ENCODE assay signal across 15 cellular contexts in genomic region chr9:99103054-99103453, GRCh38. TPM values are rescaled to one million over a fixed set of nuclear protein-coding genes. Genes with fewer than 3 reads are reported as not detected.
DNase-seq lines count a peak whose midpoint lies in the region; ATAC-seq and TF ChIP-seq lines count a peak whose summit lies in the region.
"Had no signal": no experiment of that assay in that cellular context is flagged by ENCODE, and none has a peak within 500 bp of the region (broad histone marks: within the 10 kb centered on the region; RNA-seq: fewer than 3 reads in every experiment).

No MANE protein-coding gene starts in this region.

- no peak for ATAC-seq in T-helper 17 cell
- no peak for ATAC-seq in gastrocnemius medialis
- ATAC-seq in GM18505 (IDR thresholded peaks at IDR 0.05; ENCODE audit: unreplicated experiment): no peak
- ATAC-seq in HG03354 (IDR thresholded peaks at IDR 0.05; ENCODE audit: poor library complexity, severe bottlenecking, unreplicated experiment): no peak
- ATAC-seq: left cardiac atrium had no signal

- no peak overlapping the region for H3K27ac ChIP-seq in CD8-positive, alpha-beta memory T cell (ENCODE audit: low read depth, low read length)
- H3K27ac ChIP-seq in hepatocyte: peak overlapping the region; percentile 86
- H3K27ac ChIP-seq in gastrocnemius medialis: peak overlapping the region in 3 of 4 donors; percentile 88 to 90 (median 88)

- no peaks in the 10 kb centered on the region for H3K9me2 ChIP-seq in hepatocyte (replicated peaks; ENCODE audit: insufficient read depth)
- H3K9me2 ChIP-seq: SK-N-SH had no signal

- H3K27me3 ChIP-seq in CD8-positive, alpha-beta memory T cell (ENCODE audit: insufficient read depth, low read length, poor library complexity, severe bottlenecking): no peaks in the 10 kb centered on the region
- no peaks in the 10 kb centered on the region for H3K27me3 ChIP-seq in hepatocyte
- no peaks in the 10 kb centered on the region for H3K27me3 ChIP-seq in gastrocnemius medialis

- peaks cover 26% of the 10 kb centered on the region for H3K79me2 ChIP-seq in hepatocyte

- POLR2A ChIA-PET in CD8-positive, alpha-beta memory T cell (lab: Charles Lee): interaction anchor here (2.2 to 5.5 kb wide), 2 partner anchors 17 to 45 kb away, joined by 13 to 29 read pairs; no protein-coding TSS in a partner anchor

- in situ Hi-C loops in gastrocnemius medialis (cut with MboI; ENCODE audit: low sequenced_read_pairs in 4 of 4): no loop called here

- peak overlapping the region in 5 of 7 donors; percentile 35 to 93 (median 84) for H3K4me3 Mint-ChIP-seq in CD8-positive, alpha-beta memory T cell
- no peak overlapping the region for H3K4me3 Mint-ChIP-seq in T-helper 17 cell

- TF ChIP-seq CTCF in hepatocyte (IDR thresholded peaks at IDR 0.05; ENCODE audit: poor library complexity) (no peak), gastrocnemius medialis (IDR thresholded peaks at IDR 0.05 in 4 of 5, conservative IDR thresholded peaks at IDR 0.05 in 1 of 5) (no peak)

- H3K4me1 Mint-ChIP-seq in CD8-positive, alpha-beta memory T cell: peaks cover 67 to 72% (median 71%) of the 10 kb centered on the region in 3 donors
- peaks cover 31% of the 10 kb centered on the region for H3K4me1 Mint-ChIP-seq in T-helper 17 cell

- peaks cover 0 to 6% (median 3%) of the 10 kb centered on the region in 5 donors for H3K9me3 Mint-ChIP-seq in CD8-positive, alpha-beta memory T cell

- peaks cover 29% of the 10 kb centered on the region for H3K4me1 ChIP-seq in CD8-positive, alpha-beta memory T cell (ENCODE audit: insufficient read depth, low read length)
- H3K4me1 ChIP-seq in hepatocyte (ENCODE audit: insufficient read depth): peaks cover 13% of the 10 kb centered on the region
- H3K4me1 ChIP-seq in gastrocnemius medialis: peaks cover 29 to 34% of the 10 kb centered on the region in 2 donors

- H2AFZ ChIP-seq in hepatocyte: peak overlapping the region; percentile 33

- CTCF ChIA-PET in CD8-positive, alpha-beta memory T cell (lab: Charles Lee): interaction anchor here (1.2 to 6.1 kb wide), 11 partner anchors 10 to 102 kb away, joined by 3 to 39 read pairs (median 10); no protein-coding TSS in a partner anchor

- peak overlapping the region; percentile 91 for H3K4me2 ChIP-seq in hepatocyte
- H3K4me2 ChIP-seq: SK-N-SH had no signal

- intact Hi-C loops in gastrocnemius medialis (cut with DNase I; ENCODE audit: low total_unique reads): loop anchor here (10.0 kb wide), 3 partner anchors 252 to 712 kb away; partner anchors contain the start of gene ANKS6

- no peaks in the 10 kb centered on the region for H3K27me3 Mint-ChIP-seq in CD8-positive, alpha-beta memory T cell
- no peaks in the 10 kb centered on the region for H3K27me3 Mint-ChIP-seq in T-helper 17 cell

- TF ChIP-seq POLR2A in gastrocnemius medialis (IDR thresholded peaks at IDR 0.05) (no peak), GM18505 (IDR thresholded peaks at IDR 0.05; ENCODE audit: borderline replicate concordance, extremely low read depth, insufficient read depth, insufficient read length) (no peak)

- H3K36me3 Mint-ChIP-seq in CD8-positive, alpha-beta memory T cell: peaks cover 0 to 6% (median 0%) of the 10 kb centered on the region in 3 donors
- H3K36me3 Mint-ChIP-seq in T-helper 17 cell (ENCODE audit: low read depth): no peaks in the 10 kb centered on the region

- H3K4me3 ChIP-seq in CD8-positive, alpha-beta memory T cell (ENCODE audit: low read length): no peak overlapping the region
- H3K4me3 ChIP-seq in hepatocyte: no peak overlapping the region
- no peak overlapping the region for H3K4me3 ChIP-seq in gastrocnemius medialis

- H3K27ac Mint-ChIP-seq in CD8-positive, alpha-beta memory T cell: peak overlapping the region in 3 of 8 donors; percentile 41 to 79 (median 50)
- peak overlapping the region; percentile 94 for H3K27ac Mint-ChIP-seq in T-helper 17 cell

- H3K9me3 ChIP-seq in CD8-positive, alpha-beta memory T cell (ENCODE audit: low read length): no peaks in the 10 kb centered on the region
- H3K9me3 ChIP-seq in T-helper 17 cell (ENCODE audit: control insufficient read depth, low read length, poor library complexity, severe bottlenecking) (no peaks in the 10 kb centered on the region), hepatocyte (ENCODE audit: low read depth) (no peaks in the 10 kb centered on the region), gastrocnemius medialis (no peaks in the 10 kb centered on the region)
- H3K9me3 ChIP-seq: SK-N-SH had no signal

- H3K36me3 ChIP-seq in CD8-positive, alpha-beta memory T cell (ENCODE audit: insufficient read depth, low read length): no peaks in the 10 kb centered on the region
- H3K36me3 ChIP-seq in hepatocyte (replicated peaks; ENCODE audit: insufficient read depth, low read depth) (no peaks in the 10 kb centered on the region), gastrocnemius medialis (no peaks in the 10 kb centered on the region)

- peaks cover 19% of the 10 kb centered on the region for H4K20me1 ChIP-seq in hepatocyte (ENCODE audit: insufficient read depth, poor library complexity, severe bottlenecking)

- WGBS in hepatocyte (ENCODE audit: low lambda C conversion rate, missing lambda C conversion rate): 61% methylated on average over 5 of the region's 5 CpGs

- no peak for DNase-seq in CD8-positive, alpha-beta memory T cell
- DNase-seq in T-helper 17 cell (no peak), hepatocyte (ENCODE audit: low spot score) (no peak), gastrocnemius medialis (no peak), NCI-H2029 (lab: John Stamatoyannopoulos, UW) (no peak), putamen (ENCODE audit: low spot score) (no peak)
- DNase-seq: activated CD4-positive, alpha-beta T cell treated with anti-CD3 and anti-CD28 coated beads for 48 hours; activated effector memory CD4-positive, alpha-beta T cell treated with anti-CD3 and anti-CD28 coated beads, Interleukin-2, amount 50 U/mL, for 16 hours; left cardiac atrium; NCI-H187; NK-92 treated with Interleukin-12 subunit alpha and Interleukin-12 subunit beta, amount 100 ng/mL, for 24 hours; occipital lobe; SK-N-SH had no signal

RNA-seq across cellular contexts. Expression of gene TGFBR1, which starts 1.9 kb away (rescaled TPM):
- 10 to 100 TPM; 36.6 to 41.9 TPM for total RNA-seq in CD8-positive, alpha-beta memory T cell
- 34.4 TPM for polyA plus RNA-seq in CD8-positive, alpha-beta memory T cell
- total RNA-seq in T-helper 17 cell: 10 to 100 TPM; 23.5 to 29.1 TPM
- total RNA-seq in hepatocyte: 74.2 and 79.4 TPM in 2 replicates
- 31.5 and 41.7 TPM in 2 replicates for polyA plus RNA-seq in hepatocyte
- 10 to 100 TPM; 13.5 to 19.0 (median 14.3) TPM for total RNA-seq in gastrocnemius medialis
